14 cellular contexts compared by ENCODE assay signal in genomic region chr3:9078561-9079240, GRCh38.
DNase-seq lines count a peak whose midpoint lies in the region; ATAC-seq, FAIRE-seq and TF ChIP-seq lines count a peak whose summit lies in the region.
"Had no signal": no experiment of that assay in that cellular context is flagged by ENCODE, and none has a peak within 500 bp of the region (broad histone marks: within the 10 kb centered on the region; RNA-seq: fewer than 3 reads in every experiment).

No MANE protein-coding gene starts in this region.

- TF ChIP-seq CTCF in K562 (IDR thresholded peaks at IDR 0.05 in 2 of 3, conservative IDR thresholded peaks at IDR 0.05 in 1 of 3; ENCODE audit: insufficient read depth in 2 of 3, low read depth in 1 of 3, low read length in 3 of 3) = peak; percentile 19 to 37 (median 33); a peak in 3 of 6 replicates
- peak; percentile 50 for TF ChIP-seq CTCF in neural crest cell (conservative IDR thresholded peaks at IDR 0.05)
- TF ChIP-seq CTCF in smooth muscle cell (IDR thresholded peaks at IDR 0.05; ENCODE audit: borderline replicate concordance, insufficient read depth, poor library complexity, severe bottlenecking) = no peak
- TF ChIP-seq CTCF in foreskin fibroblast (IDR thresholded peaks at IDR 0.05; ENCODE audit: low read depth, low read length) = no peak

- no peaks in the 10 kb centered on the region for H3K36me3 Mint-ChIP-seq in activated CD4-positive, alpha-beta T cell treated with anti-CD3 and anti-CD28 coated beads for 36 hours (ENCODE audit: low read depth)
- peaks cover 29% of the 10 kb centered on the region for H3K36me3 Mint-ChIP-seq in neural crest cell (ENCODE audit: low read depth)

- H3K27me3 Mint-ChIP-seq in activated CD4-positive, alpha-beta T cell treated with anti-CD3 and anti-CD28 coated beads for 36 hours = no peaks in the 10 kb centered on the region
- no peaks in the 10 kb centered on the region for H3K27me3 Mint-ChIP-seq in neural crest cell (ENCODE audit: low read depth)
- H3K27me3 Mint-ChIP-seq: activated T-cell treated with anti-CD3 and anti-CD28 coated beads, Interleukin-2, amount 50 U/mL, for 24 hours had no signal

- no peaks in the 10 kb centered on the region for H3K9me1 ChIP-seq in K562 (ENCODE audit: control insufficient read depth, insufficient read depth, low read length)

- peak; percentile 11 for FAIRE-seq in K562 (lab: Jason Lieb, UNC)

- H3K4me3 Mint-ChIP-seq in activated CD4-positive, alpha-beta T cell treated with anti-CD3 and anti-CD28 coated beads for 36 hours = no peak overlapping the region
- no peak overlapping the region for H3K4me3 Mint-ChIP-seq in neural crest cell
- H3K4me3 Mint-ChIP-seq: activated T-cell treated with anti-CD3 and anti-CD28 coated beads, Interleukin-2, amount 50 U/mL, for 24 hours had no signal

- peaks cover 6% of the 10 kb centered on the region for H3K4me1 Mint-ChIP-seq in activated CD4-positive, alpha-beta T cell treated with anti-CD3 and anti-CD28 coated beads for 36 hours
- H3K4me1 Mint-ChIP-seq in neural crest cell = peaks cover 34% of the 10 kb centered on the region

- no peak overlapping the region for H3K27ac ChIP-seq in K562 (ENCODE audit: extremely low read depth, low read depth, low read length)
- no peak overlapping the region for H3K27ac ChIP-seq in smooth muscle cell (ENCODE audit: low read depth)
- H3K27ac ChIP-seq: colonic mucosa, spleen had no signal

- H3K4me3 ChIP-seq in K562 (no peak overlapping the region), smooth muscle cell (no peak overlapping the region), foreskin fibroblast (ENCODE audit: low read depth in 1 of 2, low read length in 2 of 2) (no peak overlapping the region)
- H3K4me3 ChIP-seq: colonic mucosa, spleen had no signal

- CTCF ChIA-PET in activated CD4-positive, alpha-beta T cell treated with anti-CD3 and anti-CD28 coated beads for 36 hours (lab: Charles Lee) = interaction anchor here (0.6 kb wide), 2 partner anchors 35 to 603 kb away, joined by 3 read pairs; no protein-coding TSS in a partner anchor
- CTCF ChIA-PET in HEK293T (lab: Yijun Ruan, JAX) (no interaction called here), K562 (lab: Yijun Ruan, JAX; ENCODE audit: low intra/inter-chr PET ratio) (no interaction called here)

- H3K36me3 ChIP-seq in K562 (ENCODE audit: control insufficient read depth, insufficient read depth, low read length) = no peaks in the 10 kb centered on the region
- H3K36me3 ChIP-seq in smooth muscle cell (ENCODE audit: low read depth) = no peaks in the 10 kb centered on the region
- H3K36me3 ChIP-seq: colonic mucosa, spleen had no signal

- H3K27me3 ChIP-seq in K562 (ENCODE audit: control insufficient read depth in 2 of 2, insufficient read depth in 2 of 2, low read length in 2 of 2) (peaks cover under 1 to 22% of the 10 kb centered on the region in 2 experiments; a peak in 4 of 5 replicates), smooth muscle cell (ENCODE audit: low read depth) (no peaks in the 10 kb centered on the region)
- H3K27me3 ChIP-seq: colonic mucosa, spleen had no signal

- DNase-seq in activated CD4-positive, alpha-beta T cell treated with anti-CD3 and anti-CD28 coated beads for 36 hours = peak; percentile 19
- no peak for DNase-seq in activated CD4-positive, alpha-beta T cell treated with anti-CD3 and anti-CD28 coated beads for 1 hour
- DNase-seq in HEK293T (ENCODE audit: extremely low spot score) (peak; percentile 28), K562 (ENCODE audit: extremely low read depth in 1 of 4, low spot score in 3 of 4) (peak in 3 of 4 experiments; percentile 14 to 53 (median 45)), neural crest cell (ENCODE audit: low read depth, low spot score) (no peak), smooth muscle cell (lab: John Stamatoyannopoulos, UW; ENCODE audit: unreplicated experiment) (no peak), foreskin fibroblast (no peak), A172 (ENCODE audit: low spot score) (no peak)
- DNase-seq: activated T-cell treated with anti-CD3 and anti-CD28 coated beads, Interleukin-2, amount 50 U/mL, for 24 hours; Calu3; colonic mucosa; NCI-H2171; spleen; substantia nigra had no signal

- peak; percentile 40 for ATAC-seq in activated CD4-positive, alpha-beta T cell treated with anti-CD3 and anti-CD28 coated beads for 36 hours
- ATAC-seq in K562 = peak; percentile 80

- BruUV-seq in K562 (replicated peaks; lab: Mats Ljungman, UMichigan) = no TSS peak

- intact Hi-C loops in activated CD4-positive, alpha-beta T cell treated with anti-CD3 and anti-CD28 coated beads for 36 hours (cut with DNase I, micrococcal nuclease) = no loop called here
- intact Hi-C loops in K562 (cut with micrococcal nuclease) = no loop called here

- H2AFZ ChIP-seq in K562 (ENCODE audit: low read depth, low read length) (no peak overlapping the region), smooth muscle cell (ENCODE audit: low read depth) (no peak overlapping the region)

- WGBS in K562 (ENCODE audit: insufficient coverage, low coverage, missing lambda C conversion rate) = 0% methylated on average over 5 of the region's 5 CpGs
- 79% methylated on average over 5 of the region's 5 CpGs for WGBS in smooth muscle cell (ENCODE audit: low lambda C conversion rate)

- H4K20me1 ChIP-seq in K562 (replicated peaks; ENCODE audit: control insufficient read depth, insufficient read depth, low read length) (no peaks in the 10 kb centered on the region; the same call in 1 of the 2 replicates), smooth muscle cell (ENCODE audit: low read depth) (no peaks in the 10 kb centered on the region)

- H3K9me3 ChIP-seq in K562 (replicated peaks; ENCODE audit: control insufficient read depth, insufficient read depth, low read depth, low read length) = no peaks in the 10 kb centered on the region
- no peaks in the 10 kb centered on the region for H3K9me3 ChIP-seq in smooth muscle cell (replicated peaks; ENCODE audit: low read depth)
- H3K9me3 ChIP-seq: colonic mucosa, spleen had no signal

- H3F3A ChIP-seq in smooth muscle cell (ENCODE audit: low read depth) = no peaks in the 10 kb centered on the region

- in situ Hi-C loops in K562 (cut with MboI) = no loop called here

- H3K4me2 ChIP-seq in K562 (ENCODE audit: insufficient read depth, low read length) (no peak overlapping the region), smooth muscle cell (no peak overlapping the region)

- no peak for TF ChIP-seq POLR2A in K562 (conservative IDR thresholded peaks at IDR 0.05)

- H3K9me3 Mint-ChIP-seq in activated CD4-positive, alpha-beta T cell treated with anti-CD3 and anti-CD28 coated beads for 36 hours (ENCODE audit: low read depth) = no peaks in the 10 kb centered on the region
- peaks cover 8% of the 10 kb centered on the region for H3K9me3 Mint-ChIP-seq in neural crest cell
- H3K9me3 Mint-ChIP-seq: activated T-cell treated with anti-CD3 and anti-CD28 coated beads, Interleukin-2, amount 50 U/mL, for 24 hours had no signal

- TF ChIP-seq EP300 in K562 (IDR thresholded peaks at IDR 0.05; ENCODE audit: low read length) = no peak

- H3K4me1 ChIP-seq in K562 (replicated peaks in 1 of 2; ENCODE audit: control insufficient read depth in 2 of 2, insufficient read depth in 2 of 2, low read length in 2 of 2) (no peaks in the 10 kb centered on the region; a peak in 1 of 5 replicates), smooth muscle cell (ENCODE audit: low read depth) (peaks cover 7% of the 10 kb centered on the region)
- H3K4me1 ChIP-seq: colonic mucosa, spleen had no signal

- peak in 1 of 2 experiments; percentile 23; a peak in 1 of 4 replicates for TF ChIP-seq RAD21 in K562 (CRISPR knock-in tag; conservative IDR thresholded peaks at IDR 0.05 in 1 of 2, IDR thresholded peaks at IDR 0.05 in 1 of 2)

- H3K79me2 ChIP-seq in K562 (ENCODE audit: control insufficient read depth, insufficient read depth, low read length) = no peaks in the 10 kb centered on the region
- no peaks in the 10 kb centered on the region for H3K79me2 ChIP-seq in smooth muscle cell (ENCODE audit: low read depth)

- H3K9ac ChIP-seq in K562 (ENCODE audit: insufficient read depth in 1 of 2, low read depth in 2 of 2, low read length in 2 of 2) = no peak overlapping the region
- no peak overlapping the region for H3K9ac ChIP-seq in smooth muscle cell (ENCODE audit: low read depth)

- POLR2A ChIA-PET in activated CD4-positive, alpha-beta T cell treated with anti-CD3 and anti-CD28 coated beads for 36 hours (lab: Charles Lee) = no interaction called here
- POLR2A ChIA-PET in HEK293T (lab: Yijun Ruan, JAX) (no interaction called here), K562 (lab: Yijun Ruan, JAX) (interaction anchor here (0.6 kb wide), 1 partner anchor 40 kb away, joined by 3 read pairs; no protein-coding TSS in a partner anchor)

- no peak overlapping the region for H3K27ac Mint-ChIP-seq in activated CD4-positive, alpha-beta T cell treated with anti-CD3 and anti-CD28 coated beads for 36 hours
- H3K27ac Mint-ChIP-seq in neural crest cell (ENCODE audit: unreplicated experiment) = no peak overlapping the region
- H3K27ac Mint-ChIP-seq: activated T-cell treated with anti-CD3 and anti-CD28 coated beads, Interleukin-2, amount 50 U/mL, for 24 hours had no signal

TF ChIP-seq in HEK293T, 16 proteins besides CTCF, POLR2A, EP300 and RAD21 (continues in another document):
- TF ChIP-seq SP1 (IDR thresholded peaks at IDR 0.05) (no peak), FOXA1 (IDR thresholded peaks at IDR 0.05) (no peak), FOXM1 (IDR thresholded peaks at IDR 0.05; ENCODE audit: borderline replicate concordance) (no peak), ELF4 (IDR thresholded peaks at IDR 0.05) (no peak), CTBP1 (IDR thresholded peaks at IDR 0.05; ENCODE audit: borderline replicate concordance) (no peak)

TF ChIP-seq in K562, 482 proteins besides CTCF, POLR2A, EP300 and RAD21 (continues in another document):
- TF ChIP-seq TAL1 (IDR thresholded peaks at IDR 0.05) = no peak
- TF ChIP-seq NFE2 (IDR thresholded peaks at IDR 0.05; ENCODE audit: low read depth) = peak; percentile 34; the same call in 1 of the 2 replicates
- TF ChIP-seq MEF2A (IDR thresholded peaks at IDR 0.05; ENCODE audit: control insufficient read depth, low read depth, low read length) = no peak
- no peak for TF ChIP-seq ZNF77 (CRISPR knock-in tag; IDR thresholded peaks at IDR 0.05)
- TF ChIP-seq CBX2 (IDR thresholded peaks at IDR 0.05; ENCODE audit: insufficient read depth, low read length, poor library complexity, severe bottlenecking) = no peak
- TF ChIP-seq FOXO4 (CRISPR knock-in tag; IDR thresholded peaks at IDR 0.05) = no peak
- no peak for TF ChIP-seq HLTF (IDR thresholded peaks at IDR 0.05)
- TF ChIP-seq RBM22 (IDR thresholded peaks at IDR 0.05; ENCODE audit: low read depth, low read length, poor library complexity, severe bottlenecking) = no peak

Comparison
In these comparisons a context has a peak if more than half of its experiments do, and no peak if none do; other contexts are left out.
1. DNase-seq: peak in activated CD4-positive, alpha-beta T cell treated with anti-CD3 and anti-CD28 coated beads for 36 hours (single experiment), HEK293T (single experiment) and K562 (3 of 4); none in activated CD4-positive, alpha-beta T cell treated with anti-CD3 and anti-CD28 coated beads for 1 hour (single experiment), neural crest cell (single experiment), smooth muscle cell (single experiment), foreskin fibroblast (0 of 2) and A172 (single experiment).
2. CTCF ChIP-seq: peak in K562 (3 of 3) and neural crest cell (single experiment); none in smooth muscle cell (single experiment) and foreskin fibroblast (single experiment).